Comparison of ENCODE assay signal across 14 cellular contexts in genomic region chr14:58755026-58755929, GRCh38.
DNase-seq lines count a peak whose midpoint lies in the region; ATAC-seq, FAIRE-seq and TF ChIP-seq lines count a peak whose summit lies in the region.
"Had no signal": no experiment of that assay in that cellular context is flagged by ENCODE, and none has a peak within 500 bp of the region (broad histone marks: within the 10 kb centered on the region; RNA-seq: fewer than 3 reads in every experiment).

No MANE protein-coding gene starts in this region.

- intact Hi-C loops in kidney (cut with DNase I) = no loop called here

- no peaks in the 10 kb centered on the region for H3K27me3 ChIP-seq in BLaER1 treated with 17β-estradiol and CSF1 and Interleukin-3, amounts not matched to agents 10 nM and 100 nM

- peak overlapping the region in 9 of 11 experiments; percentile 33 to 84 (median 66); a peak in 18 of 22 replicates for H3K4me2 ChIP-seq in BLaER1 treated with 17β-estradiol and CSF1 and Interleukin-3, amounts not matched to agents 10 nM and 100 nM

- H3K27ac ChIP-seq in BLaER1 treated with 17β-estradiol and CSF1 and Interleukin-3, amounts not matched to agents 10 nM and 100 nM = peak overlapping the region in 3 of 11 experiments; percentile 0 to 90 (median 5); a peak in 2 of 22 replicates
- peak overlapping the region; percentile 37 to 52 for H3K27ac ChIP-seq in kidney (ENCODE audit: low read depth in 2 of 2, low read length in 2 of 2)

- peaks cover 0 to 6% (median 0%) of the 10 kb centered on the region in 11 experiments; a peak in 2 of 22 replicates for H3K36me3 ChIP-seq in BLaER1 treated with 17β-estradiol and CSF1 and Interleukin-3, amounts not matched to agents 10 nM and 100 nM
- H3K36me3 ChIP-seq in kidney (ENCODE audit: control insufficient read depth in 1 of 2, insufficient read depth in 2 of 2, low read length in 2 of 2) = no peaks in the 10 kb centered on the region

- no peak for ATAC-seq in HG03175 (IDR thresholded peaks at IDR 0.05; ENCODE audit: unreplicated experiment)
- ATAC-seq: activated naive CD8-positive, alpha-beta T cell treated with anti-CD3 and anti-CD28 coated beads, Interleukin-2, amount 50 U/mL, for 24 hours had no signal

- H3K4me1 ChIP-seq in BLaER1 treated with 17β-estradiol and CSF1 and Interleukin-3, amounts not matched to agents 10 nM and 100 nM = peaks cover 28 to 88% (median 61%) of the 10 kb centered on the region in 10 experiments
- H3K4me1 ChIP-seq in kidney (ENCODE audit: control insufficient read depth in 1 of 2, insufficient read depth in 1 of 2, low read depth in 1 of 2, low read length in 2 of 2) = peaks cover 11 to 30% of the 10 kb centered on the region in 2 donors

- H3K4me3 ChIP-seq in BLaER1 treated with 17β-estradiol and CSF1 and Interleukin-3, amounts not matched to agents 10 nM and 100 nM = no peak overlapping the region
- H3K4me3 ChIP-seq in kidney (ENCODE audit: low read length in 2 of 2) = no peak overlapping the region

- no peak for TF ChIP-seq CTCF in kidney (IDR thresholded peaks at IDR 0.05; ENCODE audit: borderline replicate concordance, extremely low read depth, insufficient read depth)

- peak overlapping the region in 2 of 11 experiments; percentile 15 to 27; a peak in 2 of 22 replicates for H3K9ac ChIP-seq in BLaER1 treated with 17β-estradiol and CSF1 and Interleukin-3, amounts not matched to agents 10 nM and 100 nM
- H3K9ac ChIP-seq in kidney (ENCODE audit: low read length in 2 of 2) = no peak overlapping the region

- peaks cover 0 to 22% (median 16%) of the 10 kb centered on the region in 11 experiments; a peak in 20 of 22 replicates for H3K9me3 ChIP-seq in BLaER1 treated with 17β-estradiol and CSF1 and Interleukin-3, amounts not matched to agents 10 nM and 100 nM (replicated peaks in 1 of 11)
- H3K9me3 ChIP-seq in kidney (ENCODE audit: control insufficient read depth in 1 of 2, low read length in 2 of 2) = no peaks in the 10 kb centered on the region

- H4K20me1 ChIP-seq in BLaER1 treated with 17β-estradiol and CSF1 and Interleukin-3, amounts not matched to agents 10 nM and 100 nM = no peaks in the 10 kb centered on the region

- peak; percentile 15 for DNase-seq in NCI-H1092 (lab: John Stamatoyannopoulos, UW)
- DNase-seq in SK-N-DZ (ENCODE audit: low spot score) = peak; percentile 15
- DNase-seq in kidney = no peak
- DNase-seq in NCI-H526 (lab: John Stamatoyannopoulos, UW) = no peak
- no peak for DNase-seq in stimulated activated CD4-positive, alpha-beta T cell treated with anti-CD3 and anti-CD28 coated beads, Interleukin-12 subunit alpha, Interleukin-12 subunit beta, amount 100 ng/mL, for 4 hours
- DNase-seq in activated naive CD4-positive, alpha-beta T cell (lab: John Stamatoyannopoulos, UW) = no peak
- DNase-seq: activated naive CD8-positive, alpha-beta T cell treated with anti-CD3 and anti-CD28 coated beads, Interleukin-2, amount 50 U/mL, for 24 hours; effector CD8-positive, alpha-beta T cell; Kasumi-1; NCI-H2227 treated with DMSO at 0.1 percent for 48 hours; RPMI8226 had no signal

- FAIRE-seq in kidney (lab: Jason Lieb, UNC) = no peak
- FAIRE-seq: frontal cortex had no signal

Comparison
In these comparisons a context has a peak if more than half of its experiments do, and no peak if none do; other contexts are left out.
1. DNase-seq: peak in NCI-H1092 (single experiment) and SK-N-DZ (single experiment); none in kidney (single experiment), NCI-H526 (0 of 2), stimulated activated CD4-positive, alpha-beta T cell treated with anti-CD3 and anti-CD28 coated beads, Interleukin-12 subunit alpha, Interleukin-12 subunit beta, amount 100 ng/mL, for 4 hours (single experiment) and activated naive CD4-positive, alpha-beta T cell (0 of 4).